Comparison of ENCODE assay signal across 1 cellular context in genomic region chr7:54995166-54995565, GRCh38.
TF ChIP-seq lines count a peak whose summit lies in the region.

No MANE protein-coding gene starts in this region.

TF ChIP-seq in endothelial cell of umbilical vein, 7 proteins besides CTCF, POLR2A, EP300 and RAD21:
- no peak for TF ChIP-seq POLR2AphosphoS5 (IDR thresholded peaks at IDR 0.05; ENCODE audit: insufficient read depth, low read depth, low read length)
